2 cellular contexts compared by ENCODE assay signal in genomic region chr17:47733047-47733413, GRCh38.
TF ChIP-seq lines count a peak whose summit lies in the region.

TBX21 (plus strand) TSS chr17:47733236; CDS start chr17:47733455, 219 bp downstream.

TF ChIP-seq in HCT116, 20 proteins besides CTCF, POLR2A, EP300 and RAD21:
- TF ChIP-seq TCF7L2 (IDR thresholded peaks at IDR 0.05; ENCODE audit: borderline replicate concordance, extremely low read depth, insufficient read depth, insufficient read length): no peak
- no peak for TF ChIP-seq MAX (IDR thresholded peaks at IDR 0.05)
- TF ChIP-seq EZH2phosphoT487 (IDR thresholded peaks at IDR 0.05; ENCODE audit: borderline replicate concordance): no peak
- TF ChIP-seq, protein P1, sequence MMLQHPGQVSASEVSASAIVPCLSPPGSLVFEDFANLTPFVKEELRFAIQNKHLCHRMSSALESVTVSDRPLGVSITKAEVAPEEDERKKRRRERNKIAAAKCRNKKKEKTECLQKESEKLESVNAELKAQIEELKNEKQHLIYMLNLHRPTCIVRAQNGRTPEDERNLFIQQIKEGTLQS (IDR thresholded peaks at IDR 0.05): no peak
- no peak for TF ChIP-seq FOSL1 (IDR thresholded peaks at IDR 0.05; ENCODE audit: low read depth)
- TF ChIP-seq YY1 (IDR thresholded peaks at IDR 0.05; ENCODE audit: extremely low read depth, insufficient replicate concordance, low read depth, low read length): no peak
- TF ChIP-seq REST (IDR thresholded peaks at IDR 0.05; ENCODE audit: low read depth): no peak

TF ChIP-seq in GM12878, 131 proteins besides CTCF, POLR2A, EP300 and RAD21:
- 0 out of 2 replicates have a peak, but pooled peaks have one; percentile 44 for TF ChIP-seq RUNX3 (IDR thresholded peaks at IDR 0.05; ENCODE audit: low read length)
- peak; percentile 45; the same call in 1 of the 2 replicates for TF ChIP-seq SMC3 (IDR thresholded peaks at IDR 0.05; ENCODE audit: borderline replicate concordance, low read length)
- no peak; the same call in 1 of the 2 replicates for TF ChIP-seq TCF3 (IDR thresholded peaks at IDR 0.05; ENCODE audit: borderline replicate concordance, insufficient read depth, low read depth, low read length)
- 0 out of 2 replicates have a peak, but pooled peaks have one; percentile 39 for TF ChIP-seq NBN (IDR thresholded peaks at IDR 0.05)
- no peak for TF ChIP-seq LARP7 (IDR thresholded peaks at IDR 0.05)
- TF ChIP-seq BRCA1 (IDR thresholded peaks at IDR 0.05; ENCODE audit: low read depth, low read length): no peak
- 0 out of 2 replicates have a peak, but pooled peaks have one; percentile 20 for TF ChIP-seq CBX5 (IDR thresholded peaks at IDR 0.05; ENCODE audit: low read depth)
- TF ChIP-seq POLR2AphosphoS2 (IDR thresholded peaks at IDR 0.05; ENCODE audit: low read depth, low read length): peak; percentile 55; the same call in 1 of the 2 replicates
- 0 out of 3 replicates have a peak, but pooled peaks of 1 of the 2 experiments have one; percentile 26 for TF ChIP-seq EGR1 (IDR thresholded peaks at IDR 0.05; ENCODE audit: borderline replicate concordance in 1 of 2, low read depth in 2 of 2, low read length in 2 of 2)
- TF ChIP-seq TAF1 (IDR thresholded peaks at IDR 0.05; ENCODE audit: borderline replicate concordance, low read depth, low read length): peak; percentile 59; the same call in 1 of the 2 replicates
- peak; percentile 30; the same call in 1 of the 2 replicates for TF ChIP-seq MXI1 (IDR thresholded peaks at IDR 0.05; ENCODE audit: low read depth, low read length)
- no peak for TF ChIP-seq ZSCAN29 (IDR thresholded peaks at IDR 0.05)
- no peak for TF ChIP-seq ZNF274 (IDR thresholded peaks at IDR 0.05; ENCODE audit: insufficient read depth, insufficient read length)
- no peak for TF ChIP-seq CHD4 (IDR thresholded peaks at IDR 0.05)
- no peak for TF ChIP-seq FOXK2 (IDR thresholded peaks at IDR 0.05)
- TF ChIP-seq, protein P2, sequence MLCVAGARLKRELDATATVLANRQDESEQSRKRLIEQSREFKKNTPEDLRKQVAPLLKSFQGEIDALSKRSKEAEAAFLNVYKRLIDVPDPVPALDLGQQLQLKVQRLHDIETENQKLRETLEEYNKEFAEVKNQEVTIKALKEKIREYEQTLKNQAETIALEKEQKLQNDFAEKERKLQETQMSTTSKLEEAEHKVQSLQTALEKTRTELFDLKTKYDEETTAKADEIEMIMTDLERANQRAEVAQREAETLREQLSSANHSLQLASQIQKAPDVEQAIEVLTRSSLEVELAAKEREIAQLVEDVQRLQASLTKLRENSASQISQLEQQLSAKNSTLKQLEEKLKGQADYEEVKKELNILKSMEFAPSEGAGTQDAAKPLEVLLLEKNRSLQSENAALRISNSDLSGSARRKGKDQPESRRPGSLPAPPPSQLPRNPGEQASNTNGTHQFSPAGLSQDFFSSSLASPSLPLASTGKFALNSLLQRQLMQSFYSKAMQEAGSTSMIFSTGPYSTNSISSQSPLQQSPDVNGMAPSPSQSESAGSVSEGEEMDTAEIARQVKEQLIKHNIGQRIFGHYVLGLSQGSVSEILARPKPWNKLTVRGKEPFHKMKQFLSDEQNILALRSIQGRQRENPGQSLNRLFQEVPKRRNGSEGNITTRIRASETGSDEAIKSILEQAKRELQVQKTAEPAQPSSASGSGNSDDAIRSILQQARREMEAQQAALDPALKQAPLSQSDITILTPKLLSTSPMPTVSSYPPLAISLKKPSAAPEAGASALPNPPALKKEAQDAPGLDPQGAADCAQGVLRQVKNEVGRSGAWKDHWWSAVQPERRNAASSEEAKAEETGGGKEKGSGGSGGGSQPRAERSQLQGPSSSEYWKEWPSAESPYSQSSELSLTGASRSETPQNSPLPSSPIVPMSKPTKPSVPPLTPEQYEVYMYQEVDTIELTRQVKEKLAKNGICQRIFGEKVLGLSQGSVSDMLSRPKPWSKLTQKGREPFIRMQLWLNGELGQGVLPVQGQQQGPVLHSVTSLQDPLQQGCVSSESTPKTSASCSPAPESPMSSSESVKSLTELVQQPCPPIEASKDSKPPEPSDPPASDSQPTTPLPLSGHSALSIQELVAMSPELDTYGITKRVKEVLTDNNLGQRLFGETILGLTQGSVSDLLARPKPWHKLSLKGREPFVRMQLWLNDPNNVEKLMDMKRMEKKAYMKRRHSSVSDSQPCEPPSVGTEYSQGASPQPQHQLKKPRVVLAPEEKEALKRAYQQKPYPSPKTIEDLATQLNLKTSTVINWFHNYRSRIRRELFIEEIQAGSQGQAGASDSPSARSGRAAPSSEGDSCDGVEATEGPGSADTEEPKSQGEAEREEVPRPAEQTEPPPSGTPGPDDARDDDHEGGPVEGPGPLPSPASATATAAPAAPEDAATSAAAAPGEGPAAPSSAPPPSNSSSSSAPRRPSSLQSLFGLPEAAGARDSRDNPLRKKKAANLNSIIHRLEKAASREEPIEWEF (IDR thresholded peaks at IDR 0.05; ENCODE audit: insufficient replicate concordance, low read depth, low read length): no peak
- no peak for TF ChIP-seq CREM (IDR thresholded peaks at IDR 0.05; ENCODE audit: low read depth)
- peak; percentile 53 for TF ChIP-seq CREB1 (IDR thresholded peaks at IDR 0.05; ENCODE audit: low read depth)
- TF ChIP-seq SUPT20H (IDR thresholded peaks at IDR 0.05; ENCODE audit: borderline replicate concordance, control insufficient read depth, low read depth, low read length): no peak
- no peak for TF ChIP-seq FOS (IDR thresholded peaks at IDR 0.05; ENCODE audit: borderline replicate concordance, extremely low read depth, insufficient read length)
- TF ChIP-seq YY1 (IDR thresholded peaks at IDR 0.05; ENCODE audit: low read depth, low read length): peak; percentile 39
- peak; percentile 20; the same call in 1 of the 2 replicates for TF ChIP-seq MTA2 (IDR thresholded peaks at IDR 0.05; ENCODE audit: low read depth)
- peak; percentile 91 for TF ChIP-seq POLR2AphosphoS5 (IDR thresholded peaks at IDR 0.05; ENCODE audit: low read length)
- no peak for TF ChIP-seq ZBTB11 (CRISPR knock-in tag; IDR thresholded peaks at IDR 0.05)
- TF ChIP-seq, protein P3, sequence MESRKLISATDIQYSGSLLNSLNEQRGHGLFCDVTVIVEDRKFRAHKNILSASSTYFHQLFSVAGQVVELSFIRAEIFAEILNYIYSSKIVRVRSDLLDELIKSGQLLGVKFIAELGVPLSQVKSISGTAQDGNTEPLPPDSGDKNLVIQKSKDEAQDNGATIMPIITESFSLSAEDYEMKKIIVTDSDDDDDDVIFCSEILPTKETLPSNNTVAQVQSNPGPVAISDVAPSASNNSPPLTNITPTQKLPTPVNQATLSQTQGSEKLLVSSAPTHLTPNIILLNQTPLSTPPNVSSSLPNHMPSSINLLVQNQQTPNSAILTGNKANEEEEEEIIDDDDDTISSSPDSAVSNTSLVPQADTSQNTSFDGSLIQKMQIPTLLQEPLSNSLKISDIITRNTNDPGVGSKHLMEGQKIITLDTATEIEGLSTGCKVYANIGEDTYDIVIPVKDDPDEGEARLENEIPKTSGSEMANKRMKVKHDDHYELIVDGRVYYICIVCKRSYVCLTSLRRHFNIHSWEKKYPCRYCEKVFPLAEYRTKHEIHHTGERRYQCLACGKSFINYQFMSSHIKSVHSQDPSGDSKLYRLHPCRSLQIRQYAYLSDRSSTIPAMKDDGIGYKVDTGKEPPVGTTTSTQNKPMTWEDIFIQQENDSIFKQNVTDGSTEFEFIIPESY (IDR thresholded peaks at IDR 0.05): no peak
- TF ChIP-seq E2F4 (IDR thresholded peaks at IDR 0.05; ENCODE audit: low read depth, low read length): no peak
- TF ChIP-seq ELK1 (IDR thresholded peaks at IDR 0.05; ENCODE audit: low read depth, low read length): no peak
- peak; percentile 73; the same call in 2 of the 3 replicates for TF ChIP-seq POU2F2 (IDR thresholded peaks at IDR 0.05; ENCODE audit: borderline replicate concordance, low read depth, low read length)
- TF ChIP-seq SIN3A (IDR thresholded peaks at IDR 0.05; ENCODE audit: low read depth, low read length): peak; percentile 68
- TF ChIP-seq TCF7 (IDR thresholded peaks at IDR 0.05; ENCODE audit: borderline replicate concordance): no peak
- TF ChIP-seq MEF2A (IDR thresholded peaks at IDR 0.05; ENCODE audit: insufficient read depth, low read depth, low read length): 0 out of 2 replicates have a peak, but pooled peaks have one; percentile 32
- no peak for TF ChIP-seq SKIL (IDR thresholded peaks at IDR 0.05; ENCODE audit: low read depth, poor library complexity, severe bottlenecking)
